In genomic region chr15:32866486-32867312, GRCh38 we compare ENCODE assay signal across 9 cellular contexts.
DNase-seq lines count a peak whose midpoint lies in the region; ATAC-seq and TF ChIP-seq lines count a peak whose summit lies in the region.
"Had no signal": no experiment of that assay in that cellular context is flagged by ENCODE, and none has a peak within 500 bp of the region (broad histone marks: within the 10 kb centered on the region; RNA-seq: fewer than 3 reads in every experiment).

No MANE protein-coding gene starts in this region.

- intact Hi-C loops in sciatic nerve (cut with DNase I) (no loop called here), psoas muscle (cut with DNase I) (loop anchor here in 1 of 2 donors (10.0 kb wide), 1 partner anchor 118 kb away; no protein-coding TSS in a partner anchor)

- TF ChIP-seq CTCF in GM23338 (conservative IDR thresholded peaks at IDR 0.05; ENCODE audit: low read depth in 2 of 2) (no peak), psoas muscle (IDR thresholded peaks at IDR 0.05) (no peak)

- DNase-seq in GM23338 (ENCODE audit: low spot score): no peak
- DNase-seq in OCI-M1 (lab: John Stamatoyannopoulos, UW): peak; percentile 18
- peak; percentile 64 for DNase-seq in fibroblast of peridontal ligament (ENCODE audit: extremely low read depth)
- no peak for DNase-seq in sciatic nerve (ENCODE audit: low spot score)
- DNase-seq in NCI-H1436 (lab: John Stamatoyannopoulos, UW): no peak
- no peak for DNase-seq in stimulated activated CD4-positive, alpha-beta T cell treated with anti-CD3 and anti-CD28 coated beads, Interleukin-4, amount 100 ng/mL, for 24 hours
- DNase-seq in psoas muscle: no peak
- DNase-seq in NCI-H1092 treated with DMSO at 0.1 percent for 48 hours (lab: John Stamatoyannopoulos, UW): no peak
- DNase-seq: activated T-cell treated with anti-CD3 and anti-CD28 coated beads for 4 hours had no signal

- H3K4me3 ChIP-seq in GM23338 (no peak overlapping the region), psoas muscle (no peak overlapping the region)

- H4K20me1 ChIP-seq in GM23338 (replicated peaks; ENCODE audit: insufficient read depth): no peaks in the 10 kb centered on the region

- peaks cover 3% of the 10 kb centered on the region for H3K27me3 Mint-ChIP-seq in GM23338 (ENCODE audit: insufficient read depth, low read depth, poor library complexity)

- peaks cover 14% of the 10 kb centered on the region for H3K4me1 Mint-ChIP-seq in GM23338

- H3K36me3 Mint-ChIP-seq in GM23338 (ENCODE audit: low read depth): no peaks in the 10 kb centered on the region; the same call in 2 of the 3 replicates

- no peak overlapping the region for H3K4me2 ChIP-seq in GM23338

- no peaks in the 10 kb centered on the region; the same call in 1 of the 2 replicates for H3K36me3 ChIP-seq in GM23338 (ENCODE audit: insufficient read depth)
- no peaks in the 10 kb centered on the region for H3K36me3 ChIP-seq in psoas muscle (ENCODE audit: insufficient read depth in 1 of 2, low read depth in 1 of 2)

- ATAC-seq in GM23338 (no peak; the same call in 2 of the 3 replicates), sciatic nerve (peak; percentile 34), psoas muscle (no peak)

- no peaks in the 10 kb centered on the region; the same call in 1 of the 2 replicates for H3K9me2 ChIP-seq in GM23338 (ENCODE audit: insufficient read depth)

- H3K9me3 ChIP-seq in psoas muscle: no peaks in the 10 kb centered on the region

- H3K27ac Mint-ChIP-seq in GM23338: no peak overlapping the region

- WGBS in psoas muscle, 3 donors: 77 to 86% (median 85%) methylated on average over 6 of the region's 6 CpGs

- no peaks in the 10 kb centered on the region for H3F3A ChIP-seq in GM23338 (replicated peaks; ENCODE audit: low read depth)

- no peaks in the 10 kb centered on the region for H3K79me2 ChIP-seq in GM23338 (replicated peaks; ENCODE audit: insufficient read depth)

- no peak overlapping the region for H3K27ac ChIP-seq in GM23338 (ENCODE audit: low read depth)
- no peak overlapping the region for H3K27ac ChIP-seq in psoas muscle

- H3K4me1 ChIP-seq in GM23338 (ENCODE audit: insufficient read depth) (no peaks in the 10 kb centered on the region), psoas muscle (no peaks in the 10 kb centered on the region)

- peak overlapping the region; percentile 59; the same call in 1 of the 2 replicates for H2AFZ ChIP-seq in GM23338

- H3K9me3 Mint-ChIP-seq in GM23338: no peaks in the 10 kb centered on the region

- H3K27me3 ChIP-seq in GM23338 (ENCODE audit: insufficient read depth) (no peaks in the 10 kb centered on the region), psoas muscle (ENCODE audit: insufficient read depth in 3 of 3, low read length in 2 of 3) (no peaks in the 10 kb centered on the region)

- H3K4me3 Mint-ChIP-seq in GM23338: no peak overlapping the region

TF ChIP-seq in GM23338, 12 proteins besides CTCF, POLR2A, EP300 and RAD21 (continues in another document):
- TF ChIP-seq JUNB (IDR thresholded peaks at IDR 0.05; ENCODE audit: unreplicated experiment): no peak
- TF ChIP-seq, protein P1, sequence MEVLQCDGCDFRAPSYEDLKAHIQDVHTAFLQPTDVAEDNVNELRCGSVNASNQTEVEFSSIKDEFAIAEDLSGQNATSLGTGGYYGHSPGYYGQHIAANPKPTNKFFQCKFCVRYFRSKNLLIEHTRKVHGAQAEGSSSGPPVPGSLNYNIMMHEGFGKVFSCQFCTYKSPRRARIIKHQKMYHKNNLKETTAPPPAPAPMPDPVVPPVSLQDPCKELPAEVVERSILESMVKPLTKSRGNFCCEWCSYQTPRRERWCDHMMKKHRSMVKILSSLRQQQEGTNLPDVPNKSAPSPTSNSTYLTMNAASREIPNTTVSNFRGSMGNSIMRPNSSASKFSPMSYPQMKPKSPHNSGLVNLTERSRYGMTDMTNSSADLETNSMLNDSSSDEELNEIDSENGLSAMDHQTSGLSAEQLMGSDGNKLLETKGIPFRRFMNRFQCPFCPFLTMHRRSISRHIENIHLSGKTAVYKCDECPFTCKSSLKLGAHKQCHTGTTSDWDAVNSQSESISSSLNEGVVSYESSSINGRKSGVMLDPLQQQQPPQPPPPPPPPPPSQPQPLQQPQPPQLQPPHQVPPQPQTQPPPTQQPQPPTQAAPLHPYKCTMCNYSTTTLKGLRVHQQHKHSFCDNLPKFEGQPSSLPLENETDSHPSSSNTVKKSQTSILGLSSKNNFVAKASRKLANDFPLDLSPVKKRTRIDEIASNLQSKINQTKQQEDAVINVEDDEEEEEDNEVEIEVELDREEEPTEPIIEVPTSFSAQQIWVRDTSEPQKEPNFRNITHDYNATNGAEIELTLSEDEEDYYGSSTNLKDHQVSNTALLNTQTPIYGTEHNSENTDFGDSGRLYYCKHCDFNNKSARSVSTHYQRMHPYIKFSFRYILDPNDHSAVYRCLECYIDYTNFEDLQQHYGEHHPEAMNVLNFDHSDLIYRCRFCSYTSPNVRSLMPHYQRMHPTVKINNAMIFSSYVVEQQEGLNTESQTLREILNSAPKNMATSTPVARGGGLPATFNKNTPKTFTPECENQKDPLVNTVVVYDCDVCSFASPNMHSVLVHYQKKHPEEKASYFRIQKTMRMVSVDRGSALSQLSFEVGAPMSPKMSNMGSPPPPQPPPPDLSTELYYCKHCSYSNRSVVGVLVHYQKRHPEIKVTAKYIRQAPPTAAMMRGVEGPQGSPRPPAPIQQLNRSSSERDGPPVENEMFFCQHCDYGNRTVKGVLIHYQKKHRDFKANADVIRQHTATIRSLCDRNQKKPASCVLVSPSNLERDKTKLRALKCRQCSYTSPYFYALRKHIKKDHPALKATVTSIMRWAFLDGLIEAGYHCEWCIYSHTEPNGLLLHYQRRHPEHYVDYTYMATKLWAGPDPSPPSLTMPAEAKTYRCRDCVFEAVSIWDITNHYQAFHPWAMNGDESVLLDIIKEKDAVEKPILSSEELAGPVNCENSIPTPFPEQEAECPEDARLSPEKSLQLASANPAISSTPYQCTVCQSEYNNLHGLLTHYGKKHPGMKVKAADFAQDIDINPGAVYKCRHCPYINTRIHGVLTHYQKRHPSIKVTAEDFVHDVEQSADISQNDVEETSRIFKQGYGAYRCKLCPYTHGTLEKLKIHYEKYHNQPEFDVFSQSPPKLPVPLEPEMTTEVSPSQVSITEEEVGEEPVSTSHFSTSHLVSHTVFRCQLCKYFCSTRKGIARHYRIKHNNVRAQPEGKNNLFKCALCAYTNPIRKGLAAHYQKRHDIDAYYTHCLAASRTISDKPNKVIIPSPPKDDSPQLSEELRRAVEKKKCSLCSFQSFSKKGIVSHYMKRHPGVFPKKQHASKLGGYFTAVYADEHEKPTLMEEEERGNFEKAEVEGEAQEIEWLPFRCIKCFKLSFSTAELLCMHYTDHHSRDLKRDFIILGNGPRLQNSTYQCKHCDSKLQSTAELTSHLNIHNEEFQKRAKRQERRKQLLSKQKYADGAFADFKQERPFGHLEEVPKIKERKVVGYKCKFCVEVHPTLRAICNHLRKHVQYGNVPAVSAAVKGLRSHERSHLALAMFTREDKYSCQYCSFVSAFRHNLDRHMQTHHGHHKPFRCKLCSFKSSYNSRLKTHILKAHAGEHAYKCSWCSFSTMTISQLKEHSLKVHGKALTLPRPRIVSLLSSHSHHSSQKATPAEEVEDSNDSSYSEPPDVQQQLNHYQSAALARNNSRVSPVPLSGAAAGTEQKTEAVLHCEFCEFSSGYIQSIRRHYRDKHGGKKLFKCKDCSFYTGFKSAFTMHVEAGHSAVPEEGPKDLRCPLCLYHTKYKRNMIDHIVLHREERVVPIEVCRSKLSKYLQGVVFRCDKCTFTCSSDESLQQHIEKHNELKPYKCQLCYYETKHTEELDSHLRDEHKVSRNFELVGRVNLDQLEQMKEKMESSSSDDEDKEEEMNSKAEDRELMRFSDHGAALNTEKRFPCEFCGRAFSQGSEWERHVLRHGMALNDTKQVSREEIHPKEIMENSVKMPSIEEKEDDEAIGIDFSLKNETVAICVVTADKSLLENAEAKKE (CRISPR knock-in tag; IDR thresholded peaks at IDR 0.05): no peak
- TF ChIP-seq ZNF114 (CRISPR knock-in tag; IDR thresholded peaks at IDR 0.05): no peak
- TF ChIP-seq, protein P2, sequence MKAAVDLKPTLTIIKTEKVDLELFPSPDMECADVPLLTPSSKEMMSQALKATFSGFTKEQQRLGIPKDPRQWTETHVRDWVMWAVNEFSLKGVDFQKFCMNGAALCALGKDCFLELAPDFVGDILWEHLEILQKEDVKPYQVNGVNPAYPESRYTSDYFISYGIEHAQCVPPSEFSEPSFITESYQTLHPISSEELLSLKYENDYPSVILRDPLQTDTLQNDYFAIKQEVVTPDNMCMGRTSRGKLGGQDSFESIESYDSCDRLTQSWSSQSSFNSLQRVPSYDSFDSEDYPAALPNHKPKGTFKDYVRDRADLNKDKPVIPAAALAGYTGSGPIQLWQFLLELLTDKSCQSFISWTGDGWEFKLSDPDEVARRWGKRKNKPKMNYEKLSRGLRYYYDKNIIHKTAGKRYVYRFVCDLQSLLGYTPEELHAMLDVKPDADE (IDR thresholded peaks at IDR 0.05): no peak
- no peak for TF ChIP-seq EZH2 (IDR thresholded peaks at IDR 0.05; ENCODE audit: low read depth, unreplicated experiment)
- no peak for TF ChIP-seq POLR2AphosphoS5 (IDR thresholded peaks at IDR 0.05; ENCODE audit: low read depth)
- TF ChIP-seq, protein P3, sequence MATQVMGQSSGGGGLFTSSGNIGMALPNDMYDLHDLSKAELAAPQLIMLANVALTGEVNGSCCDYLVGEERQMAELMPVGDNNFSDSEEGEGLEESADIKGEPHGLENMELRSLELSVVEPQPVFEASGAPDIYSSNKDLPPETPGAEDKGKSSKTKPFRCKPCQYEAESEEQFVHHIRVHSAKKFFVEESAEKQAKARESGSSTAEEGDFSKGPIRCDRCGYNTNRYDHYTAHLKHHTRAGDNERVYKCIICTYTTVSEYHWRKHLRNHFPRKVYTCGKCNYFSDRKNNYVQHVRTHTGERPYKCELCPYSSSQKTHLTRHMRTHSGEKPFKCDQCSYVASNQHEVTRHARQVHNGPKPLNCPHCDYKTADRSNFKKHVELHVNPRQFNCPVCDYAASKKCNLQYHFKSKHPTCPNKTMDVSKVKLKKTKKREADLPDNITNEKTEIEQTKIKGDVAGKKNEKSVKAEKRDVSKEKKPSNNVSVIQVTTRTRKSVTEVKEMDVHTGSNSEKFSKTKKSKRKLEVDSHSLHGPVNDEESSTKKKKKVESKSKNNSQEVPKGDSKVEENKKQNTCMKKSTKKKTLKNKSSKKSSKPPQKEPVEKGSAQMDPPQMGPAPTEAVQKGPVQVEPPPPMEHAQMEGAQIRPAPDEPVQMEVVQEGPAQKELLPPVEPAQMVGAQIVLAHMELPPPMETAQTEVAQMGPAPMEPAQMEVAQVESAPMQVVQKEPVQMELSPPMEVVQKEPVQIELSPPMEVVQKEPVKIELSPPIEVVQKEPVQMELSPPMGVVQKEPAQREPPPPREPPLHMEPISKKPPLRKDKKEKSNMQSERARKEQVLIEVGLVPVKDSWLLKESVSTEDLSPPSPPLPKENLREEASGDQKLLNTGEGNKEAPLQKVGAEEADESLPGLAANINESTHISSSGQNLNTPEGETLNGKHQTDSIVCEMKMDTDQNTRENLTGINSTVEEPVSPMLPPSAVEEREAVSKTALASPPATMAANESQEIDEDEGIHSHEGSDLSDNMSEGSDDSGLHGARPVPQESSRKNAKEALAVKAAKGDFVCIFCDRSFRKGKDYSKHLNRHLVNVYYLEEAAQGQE (IDR thresholded peaks at IDR 0.05; ENCODE audit: unreplicated experiment): no peak
- TF ChIP-seq EZH2phosphoT487 (IDR thresholded peaks at IDR 0.05; ENCODE audit: unreplicated experiment): no peak

Comparison
In these comparisons a context has a peak if more than half of its experiments do, and no peak if none do; other contexts are left out.
1. DNase-seq: peak in OCI-M1 (single experiment) and fibroblast of peridontal ligament (single experiment); none in GM23338 (single experiment), sciatic nerve (single experiment), NCI-H1436 (single experiment), stimulated activated CD4-positive, alpha-beta T cell treated with anti-CD3 and anti-CD28 coated beads, Interleukin-4, amount 100 ng/mL, for 24 hours (single experiment), psoas muscle (0 of 2) and NCI-H1092 treated with DMSO at 0.1 percent for 48 hours (single experiment).